ENCODE assay signal across 1 cellular context in genomic region chr19:50779504-50780457, GRCh38.
TF ChIP-seq lines count a peak whose summit lies in the region.

No MANE protein-coding gene starts in this region.

TF ChIP-seq in HepG2, 621 proteins besides CTCF, POLR2A, EP300 and RAD21:
- TF ChIP-seq ZNF225 (CRISPR knock-in tag; IDR thresholded peaks at IDR 0.05): no peak
- 0 out of 2 replicates have a peak, but pooled peaks have one; percentile 29 for TF ChIP-seq EZH2 (conservative IDR thresholded peaks at IDR 0.05; ENCODE audit: low read depth, low read length)
